Comparison of ENCODE assay signal across 1 cellular context in the genomic region with DNA sequence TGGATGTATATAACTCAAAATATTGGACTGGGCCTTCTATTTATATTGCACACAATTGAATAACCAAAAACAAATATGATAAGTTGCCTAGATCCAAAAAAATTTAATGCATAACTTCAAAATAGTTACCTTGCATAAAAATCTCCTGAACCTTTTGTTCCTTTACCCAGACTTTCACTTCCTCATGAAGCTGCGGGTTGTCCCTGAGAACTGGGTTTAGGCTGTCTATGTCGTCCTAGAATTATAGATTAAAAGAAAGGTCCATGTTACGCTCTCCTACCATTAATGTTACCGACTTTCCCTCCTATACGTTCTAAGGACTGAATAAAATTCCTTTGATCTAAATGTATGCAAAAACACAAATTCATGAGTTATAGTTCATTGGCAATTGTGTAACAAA.
TF ChIP-seq lines count a peak whose summit lies in the region.

No MANE protein-coding gene starts in this region.

TF ChIP-seq in GM12878, 131 proteins besides CTCF, POLR2A, EP300 and RAD21:
- TF ChIP-seq SPI1 (IDR thresholded peaks at IDR 0.05; ENCODE audit: borderline replicate concordance, insufficient read depth, low read depth, low read length) (peak; percentile 83), MLLT1 (IDR thresholded peaks at IDR 0.05) (peak; percentile 40; the same call in 1 of the 2 replicates), IKZF1 (conservative IDR thresholded peaks at IDR 0.05) (peak; percentile 30; the same call in 1 of the 2 replicates), NR2F1 (conservative IDR thresholded peaks at IDR 0.05) (no peak)
